Comparison of ENCODE assay signal across 8 cellular contexts in the genomic region with DNA sequence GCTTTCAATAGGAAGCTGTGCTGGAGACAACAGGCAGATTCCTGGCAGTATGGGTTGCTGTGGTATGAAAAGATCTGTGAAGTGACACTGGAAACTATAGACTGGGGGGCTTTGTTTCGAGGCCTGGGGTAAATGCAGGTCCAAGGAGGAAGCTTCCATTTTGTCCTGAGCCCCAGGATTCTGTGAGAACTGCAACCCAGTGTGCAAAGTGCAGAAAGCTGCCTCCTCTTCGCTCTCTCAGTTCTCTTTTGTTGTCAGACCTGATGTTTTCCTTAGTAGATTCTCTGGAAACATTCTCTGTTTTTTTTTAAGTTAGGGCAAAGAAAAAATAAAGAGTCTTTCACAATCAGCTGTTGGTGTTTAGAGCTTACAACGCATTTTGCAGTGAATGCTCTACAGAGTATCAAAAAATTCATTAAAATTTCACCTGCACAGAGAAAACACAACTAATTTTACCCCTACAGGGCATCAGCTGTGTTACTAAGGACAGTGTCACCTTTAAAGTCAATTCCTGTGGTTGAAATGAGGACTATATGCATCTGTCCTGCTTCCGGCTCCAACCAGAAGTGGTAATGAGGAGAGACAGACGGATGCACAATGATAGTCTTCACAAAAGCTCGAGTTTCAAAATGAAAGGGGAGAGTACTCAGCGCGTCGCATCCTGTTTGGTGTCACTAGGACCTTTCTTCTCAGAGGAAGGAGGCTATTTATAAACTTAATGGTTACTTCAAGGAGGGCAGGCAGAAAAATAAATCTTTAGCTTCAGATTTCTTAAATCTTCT.
A peak's percentile ranks its signal among the peaks of the same experiment; 100 is the strongest.
DNase-seq lines count a peak whose midpoint lies in the region; ATAC-seq and TF ChIP-seq lines count a peak whose summit lies in the region.

No MANE protein-coding gene starts in this region.

- POLR2A ChIA-PET in GM10248 (lab: Yijun Ruan, JAX), result no interaction called here

- no peaks in the 10 kb centered on the region for H3K9me3 ChIP-seq in mucosa of descending colon
- H3K9me3 ChIP-seq in aorta (ENCODE audit: control insufficient read depth, low read length), result no peaks in the 10 kb centered on the region
- no peaks in the 10 kb centered on the region for H3K9me3 ChIP-seq in colonic mucosa

- H3K27ac ChIP-seq in aorta (ENCODE audit: low read depth in 1 of 2, low read length in 2 of 2) (no peak overlapping the region), colonic mucosa (no peak overlapping the region)

- peak; percentile 86 for ATAC-seq in HG03565 (IDR thresholded peaks at IDR 0.05; ENCODE audit: unreplicated experiment)
- ATAC-seq in mucosa of descending colon, result peak; percentile 82
- no peak for ATAC-seq in aorta (ENCODE audit: low FRiP score)

- 81% methylated on average over 9 of the region's 9 CpGs for WGBS in aorta, 2 donors

- DNase-seq in GM10248 (ENCODE audit: extremely low spot score) (peak; percentile 62), GM20000 (ENCODE audit: low spot score) (peak; percentile 72), activated T-cell treated with anti-CD3 and anti-CD28 coated beads for 48 hours (ENCODE audit: low read depth) (peak; percentile 37), mucosa of descending colon (peak in 1 of 3 donors; percentile 35), NCI-H774 (lab: John Stamatoyannopoulos, UW) (no peak), aorta (no peak), colonic mucosa (no peak)

- H3K4me1 ChIP-seq in mucosa of descending colon (ENCODE audit: low read depth), result no peaks in the 10 kb centered on the region
- H3K4me1 ChIP-seq in aorta (ENCODE audit: control insufficient read depth in 1 of 2, insufficient read depth in 2 of 2, low read length in 2 of 2), result no peaks in the 10 kb centered on the region
- H3K4me1 ChIP-seq in colonic mucosa, result no peaks in the 10 kb centered on the region

- TF ChIP-seq CTCF in GM10248 (IDR thresholded peaks at IDR 0.05; ENCODE audit: control extremely low read depth, extremely low read depth, low read depth, missing control alignments), result no peak
- no peak for TF ChIP-seq CTCF in GM20000 (IDR thresholded peaks at IDR 0.05; ENCODE audit: extremely low read depth, missing control alignments)
- no peak for TF ChIP-seq CTCF in mucosa of descending colon (IDR thresholded peaks at IDR 0.05)
- TF ChIP-seq CTCF in colonic mucosa (IDR thresholded peaks at IDR 0.05), result no peak

- no peaks in the 10 kb centered on the region for H3K27me3 ChIP-seq in aorta (ENCODE audit: control insufficient read depth in 1 of 2, insufficient read depth in 2 of 2, low read length in 1 of 2)
- H3K27me3 ChIP-seq in colonic mucosa, result no peaks in the 10 kb centered on the region

- intact Hi-C loops in mucosa of descending colon (cut with DNase I, micrococcal nuclease) (no loop called here), aorta (cut with DNase I) (no loop called here), colonic mucosa (cut with DNase I) (no loop called here)

- H3K36me3 ChIP-seq in mucosa of descending colon (ENCODE audit: low read depth) (no peaks in the 10 kb centered on the region), aorta (ENCODE audit: control insufficient read depth in 1 of 2, insufficient read depth in 2 of 2, low read length in 1 of 2) (no peaks in the 10 kb centered on the region), colonic mucosa (no peaks in the 10 kb centered on the region)

- CTCF ChIA-PET in GM10248 (lab: Yijun Ruan, JAX), result interaction anchor here (1.1 to 3.6 kb wide), 14 partner anchors 9 to 129 kb away, joined by 3 to 27 read pairs (median 4); partner anchors contain the start of gene PPP1R3G

- H3K4me3 ChIP-seq in mucosa of descending colon (no peak overlapping the region), aorta (ENCODE audit: low read length in 2 of 2) (no peak overlapping the region), colonic mucosa (no peak overlapping the region)

- H3K9ac ChIP-seq in colonic mucosa (ENCODE audit: low read depth in 2 of 2, low read length in 2 of 2), result no peak overlapping the region

Comparison
In these comparisons a context has a peak if more than half of its experiments do, and no peak if none do; other contexts are left out.
1. DNase-seq: peak in GM10248 (single experiment), GM20000 (single experiment) and activated T-cell treated with anti-CD3 and anti-CD28 coated beads for 48 hours (single experiment); none in NCI-H774 (single experiment), aorta (0 of 2) and colonic mucosa (single experiment).